Comparison of ENCODE assay signal across 18 cellular contexts in the genomic region with DNA sequence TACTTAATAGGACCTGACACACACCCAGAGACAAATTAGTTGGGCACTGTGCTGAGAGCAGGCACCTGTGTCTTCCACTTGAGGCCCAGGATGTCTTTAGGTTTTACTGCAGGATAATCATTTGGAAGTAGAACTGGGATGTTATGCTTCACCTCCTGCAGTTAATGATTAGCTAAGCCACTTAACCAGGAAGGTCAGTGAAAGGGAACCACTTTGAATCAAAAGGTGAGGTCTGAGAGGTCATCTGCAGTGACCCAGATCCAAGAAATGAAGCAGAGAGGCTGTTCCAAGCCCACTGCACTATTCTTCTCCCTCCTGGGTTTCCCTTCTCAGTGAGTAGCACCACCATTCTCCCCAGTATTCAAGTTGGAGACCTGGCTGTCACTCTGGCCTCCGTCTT.
DNase-seq lines count a peak whose midpoint lies in the region; ATAC-seq, FAIRE-seq and TF ChIP-seq lines count a peak whose summit lies in the region.
"Had no signal": no experiment of that assay in that cellular context is flagged by ENCODE, and none has a peak within 500 bp of the region (broad histone marks: within the 10 kb centered on the region; RNA-seq: fewer than 3 reads in every experiment).

No MANE protein-coding gene starts in this region.

- H3K9me3 Mint-ChIP-seq in CD14-positive monocyte, result peaks cover 6 to 13% (median 9%) of the 10 kb centered on the region in 7 donors
- H3K9me3 Mint-ChIP-seq: HFFc6 had no signal

- H3K9me3 ChIP-seq in body of pancreas, result no peaks in the 10 kb centered on the region
- H3K9me3 ChIP-seq in pancreas, result no peaks in the 10 kb centered on the region

- 71 to 83% methylated on average over 1 of the region's 1 CpG for WGBS in body of pancreas, 2 donors
- 88 to 96% methylated on average over 1 of the region's 1 CpG for WGBS in pancreas, 2 donors

- H3K4me3 ChIP-seq in body of pancreas (no peak overlapping the region), pancreas (no peak overlapping the region)

- intact Hi-C loops in body of pancreas (cut with DNase I), result no loop called here
- intact Hi-C loops in pancreas (cut with DNase I), result no loop called here
- intact Hi-C loops in CD14-positive monocyte (cut with micrococcal nuclease), result no loop called here

- FAIRE-seq in pancreas (lab: Jason Lieb, UNC), result no peak
- FAIRE-seq: G401.6 had no signal

- H3K36me3 ChIP-seq in body of pancreas (replicated peaks in 1 of 2; ENCODE audit: insufficient read depth in 1 of 2, low read depth in 2 of 2) (no peaks in the 10 kb centered on the region), pancreas (no peaks in the 10 kb centered on the region)

- ATAC-seq in body of pancreas, result peak; percentile 42
- ATAC-seq in pancreas, result peak in 3 of 4 donors; percentile 63 to 74 (median 68)
- no peak for ATAC-seq in GM18520 (IDR thresholded peaks at IDR 0.05; ENCODE audit: unreplicated experiment)

- TF ChIP-seq CTCF in body of pancreas (IDR thresholded peaks at IDR 0.05), result no peak
- TF ChIP-seq CTCF in pancreas (IDR thresholded peaks at IDR 0.05), result no peak
- TF ChIP-seq CTCF in CD14-positive monocyte (IDR thresholded peaks at IDR 0.05), result no peak

- H3K27me3 Mint-ChIP-seq in CD14-positive monocyte (ENCODE audit: low read depth in 3 of 3), result peaks cover 0 to 1% (median 0%) of the 10 kb centered on the region in 3 donors
- H3K27me3 Mint-ChIP-seq: IgD-negative memory B cell had no signal

- peaks cover 7% of the 10 kb centered on the region for H3K4me1 ChIP-seq in body of pancreas
- no peaks in the 10 kb centered on the region for H3K4me1 ChIP-seq in pancreas

- peaks cover 27% of the 10 kb centered on the region for H3K4me1 Mint-ChIP-seq in CD14-positive monocyte

- H3K27ac ChIP-seq in body of pancreas, result no peak overlapping the region
- no peak overlapping the region for H3K27ac ChIP-seq in pancreas

- H3K27me3 ChIP-seq in body of pancreas, result no peaks in the 10 kb centered on the region
- H3K27me3 ChIP-seq in pancreas, result no peaks in the 10 kb centered on the region

- H3K4me3 Mint-ChIP-seq in CD14-positive monocyte, result no peak overlapping the region
- H3K4me3 Mint-ChIP-seq: HFFc6 had no signal

- no peaks in the 10 kb centered on the region for H3K36me3 Mint-ChIP-seq in CD14-positive monocyte

- DNase-seq in DMS53 (lab: John Stamatoyannopoulos, UW), result peak; percentile 93
- DNase-seq in body of pancreas, result no peak
- peak; percentile 76 for DNase-seq in left kidney (ENCODE audit: low read depth, low spot score)
- DNase-seq in pancreas, result no peak
- no peak for DNase-seq in GM19240 (ENCODE audit: insufficient read length, low spot score)
- DNase-seq in CD14-positive monocyte (ENCODE audit: low spot score), result no peak
- DNase-seq in stimulated activated naive CD4-positive, alpha-beta T cell treated with Interleukin-2 at 50 U/mL for 16 hours (lab: John Stamatoyannopoulos, UW), result no peak
- DNase-seq: Calu3, DND-41, HFFc6, Kasumi-1, NCI-H1105, NCI-H187 treated with DMSO at 0.1 percent for 48 hours, NCI-H526 treated with DMSO at 0.1 percent for 48 hours, SIG-M5 had no signal

- no peak for TF ChIP-seq POLR2A in body of pancreas (IDR thresholded peaks at IDR 0.05)

- no peak overlapping the region for H3K27ac Mint-ChIP-seq in CD14-positive monocyte
- H3K27ac Mint-ChIP-seq: HFFc6, IgD-negative memory B cell had no signal

Comparison
In these comparisons a context has a peak if more than half of its experiments do, and no peak if none do; other contexts are left out.
1. DNase-seq: peak in DMS53 (single experiment) and left kidney (single experiment); none in body of pancreas (0 of 4), pancreas (0 of 6), GM19240 (single experiment), CD14-positive monocyte (single experiment) and stimulated activated naive CD4-positive, alpha-beta T cell treated with Interleukin-2 at 50 U/mL for 16 hours (single experiment).